28 cellular contexts compared by ENCODE assay signal in the genomic region with DNA sequence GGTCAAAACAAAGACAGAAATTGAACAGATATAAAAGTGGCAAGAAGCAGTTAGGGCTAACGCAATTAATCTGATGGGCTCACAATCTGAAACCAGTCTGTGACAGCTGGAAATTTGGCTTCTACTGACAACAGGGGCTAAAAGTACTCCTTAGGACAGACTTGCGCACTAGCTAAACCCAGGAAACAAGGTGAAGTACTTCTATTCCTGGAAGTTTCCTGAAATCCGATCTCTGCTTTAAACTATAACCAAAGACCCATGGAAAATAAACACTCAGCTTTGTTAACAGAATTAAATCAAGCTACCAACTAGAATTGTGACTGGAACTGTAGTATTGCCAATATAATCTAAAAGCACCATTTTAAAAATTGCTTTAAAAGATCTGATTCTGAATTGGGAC.
DNase-seq lines count a peak whose midpoint lies in the region; ATAC-seq and TF ChIP-seq lines count a peak whose summit lies in the region.
"Had no signal": no experiment of that assay in that cellular context is flagged by ENCODE, and none has a peak within 500 bp of the region (broad histone marks: within the 10 kb centered on the region; RNA-seq: fewer than 3 reads in every experiment).

No MANE protein-coding gene starts in this region.

- TF ChIP-seq CTCF in upper lobe of right lung (IDR thresholded peaks at IDR 0.05) = no peak

- no peaks in the 10 kb centered on the region for H3K9me3 ChIP-seq in upper lobe of right lung
- H3K9me3 ChIP-seq: ascending aorta, neutrophil, prostate gland, sigmoid colon, SK-N-SH had no signal

- H3K36me3 ChIP-seq in upper lobe of right lung = no peaks in the 10 kb centered on the region
- H3K36me3 ChIP-seq: ascending aorta, neutrophil, prostate gland, sigmoid colon, suprapubic skin had no signal

- ATAC-seq in upper lobe of right lung (peak; percentile 69), HG02623 (IDR thresholded peaks at IDR 0.05; ENCODE audit: unreplicated experiment) (no peak), GM18511 (IDR thresholded peaks at IDR 0.05; ENCODE audit: unreplicated experiment) (no peak), HG03097 (IDR thresholded peaks at IDR 0.05; ENCODE audit: low FRiP score, unreplicated experiment) (no peak)
- ATAC-seq: HepG2 had no signal

- intact Hi-C loops in upper lobe of right lung (cut with DNase I) = no loop called here

- DNase-seq in NCI-H2107 treated with DMSO at 0.1 percent for 48 hours (lab: John Stamatoyannopoulos, UW; ENCODE audit: unreplicated experiment) (peak; percentile 58), NCI-H2107 (lab: John Stamatoyannopoulos, UW) (no peak), NCI-H187 treated with DMSO at 0.1 percent for 48 hours (lab: John Stamatoyannopoulos, UW) (peak; percentile 27), NCI-H774 (lab: John Stamatoyannopoulos, UW) (peak; percentile 13), upper lobe of right lung (no peak)
- DNase-seq: 8988T; activated CD4-positive, alpha-beta T cell treated with anti-CD3 and anti-CD28 coated beads for 4 hours; activated CD8-positive, alpha-beta memory T cell treated with anti-CD3 and anti-CD28 coated beads for 24 hours; activated effector memory CD4-positive, alpha-beta T cell treated with anti-CD3 and anti-CD28 coated beads, Interleukin-2, amount 50 U/mL, for 16 hours; activated naive CD8-positive, alpha-beta T cell treated with anti-CD3 and anti-CD28 coated beads, Interleukin-2, amount 10 ng/mL, durations not matched to agents 7 days and 5 days; head of caudate nucleus; Karpas-422; kidney glomerular epithelial cell; NCI-H2081 treated with DMSO at 0.1 percent for 48 hours; NCI-H526 treated with DMSO at 0.1 percent for 48 hours; sigmoid colon; SK-N-SH; stimulated activated naive CD4-positive, alpha-beta T cell; T-helper 2 cell had no signal

- H3K27ac ChIP-seq in upper lobe of right lung = no peak overlapping the region
- H3K27ac ChIP-seq: ascending aorta, coronary artery, neutrophil, prostate gland, sigmoid colon, suprapubic skin had no signal

- no peak overlapping the region for H3K4me3 ChIP-seq in upper lobe of right lung
- H3K4me3 ChIP-seq: ascending aorta, coronary artery, prostate gland, sigmoid colon, suprapubic skin had no signal

- no peaks in the 10 kb centered on the region for H3K27me3 ChIP-seq in upper lobe of right lung
- H3K27me3 ChIP-seq: ascending aorta, neutrophil, sigmoid colon, suprapubic skin had no signal

- no peaks in the 10 kb centered on the region for H3K4me1 ChIP-seq in upper lobe of right lung
- H3K4me1 ChIP-seq: ascending aorta, prostate gland, sigmoid colon, suprapubic skin had no signal

Comparison
In these comparisons a context has a peak if more than half of its experiments do, and no peak if none do; other contexts are left out.
1. DNase-seq: peak in NCI-H2107 treated with DMSO at 0.1 percent for 48 hours (single experiment), NCI-H187 treated with DMSO at 0.1 percent for 48 hours (single experiment) and NCI-H774 (single experiment); none in NCI-H2107 (single experiment) and upper lobe of right lung (single experiment).